Comparison of ENCODE assay signal across 1 cellular context in genomic region chr9:130351343-130351742, GRCh38.
TF ChIP-seq lines count a peak whose summit lies in the region.

No MANE protein-coding gene starts in this region.

TF ChIP-seq in K562, 482 proteins besides CTCF, POLR2A, EP300 and RAD21 (continued from another document):
- no peak for TF ChIP-seq HINFP (tag; conservative IDR thresholded peaks at IDR 0.05; ENCODE audit: low read depth)
- no peak for TF ChIP-seq TAF7 (tag; IDR thresholded peaks at IDR 0.05)
- no peak for TF ChIP-seq SNIP1 (IDR thresholded peaks at IDR 0.05; ENCODE audit: low read depth)
